Comparison of ENCODE assay signal across 1 cellular context in genomic region chr16:48244080-48244862, GRCh38.
TF ChIP-seq lines count a peak whose summit lies in the region.

Gene LONP2 (plus strand): TSS chr16:48244300. CDS start chr16:48244389, 89 bp downstream.

TF ChIP-seq in GM12878, 131 proteins besides CTCF, POLR2A, EP300 and RAD21 (continued from another document):
- TF ChIP-seq IRF5 (IDR thresholded peaks at IDR 0.05; ENCODE audit: borderline replicate concordance) = no peak
